In genomic region chr6:36268478-36269248, GRCh38 we compare ENCODE assay signal across 19 cellular contexts. TPM values are rescaled to one million over a fixed set of nuclear protein-coding genes. Genes with fewer than 3 reads are reported as not detected.
DNase-seq lines count a peak whose midpoint lies in the region; ATAC-seq and TF ChIP-seq lines count a peak whose summit lies in the region.
"Had no signal": no experiment of that assay in that cellular context is flagged by ENCODE, and none has a peak within 500 bp of the region (broad histone marks: within the 10 kb centered on the region; RNA-seq: fewer than 3 reads in every experiment).

No MANE protein-coding gene starts in this region.

- CTCF ChIA-PET in HCT116 (lab: Charles Lee), result no interaction called here

- DNase-seq in HCT116 (ENCODE audit: low read depth, low spot score) (no peak), amygdala (lab: John Stamatoyannopoulos, UW) (peak in 36 of 56 donors; percentile 2 to 76 (median 28)), head of caudate nucleus (peak; percentile 39 to 94 (median 78)), sciatic nerve (ENCODE audit: low spot score) (no peak), ascending aorta (ENCODE audit: low spot score in 2 of 2) (no peak), hippocampal formation (lab: John Stamatoyannopoulos, UW) (no peak)
- no peak for DNase-seq in stimulated activated CD4-positive, alpha-beta T cell treated with anti-CD3 and anti-CD28 coated beads, Interleukin-1b, Interleukin-23, amount 100 ng/mL, for 48 hours
- DNase-seq: activated CD4-positive, alpha-beta T cell treated with anti-CD3 and anti-CD28 coated beads, Interleukin-2, amount 50 U/mL, for 4 hours; cerebellar nuclear complex; NCI-H446 treated with DMSO at 0.1 percent for 48 hours; Peyer's patch; stimulated activated CD4-positive, alpha-beta T cell treated with anti-CD3 and anti-CD28 coated beads, Interleukin-4, amount 100 ng/mL, for 1 hour had no signal

- no peak overlapping the region for H2AFZ ChIP-seq in HCT116 (ENCODE audit: low read depth, low read length, poor library complexity, severe bottlenecking)

- RAD21 ChIA-PET in HCT116 (lab: Charles Lee; ENCODE audit: low non-redundant PET in 1 of 2, low total read pairs in 2 of 2, uncharacterized antibody in 2 of 2, unreplicated experiment in 2 of 2), result no interaction called here

- POLR2A ChIA-PET in HCT116 (lab: Charles Lee), result no interaction called here

- no peaks in the 10 kb centered on the region for H3K9me2 ChIP-seq in HCT116 (ENCODE audit: insufficient read depth)

- H3K4me1 ChIP-seq in HCT116 (ENCODE audit: control insufficient read depth in 1 of 2, insufficient read depth in 2 of 2, low read length in 2 of 2), result peaks cover 0 to 8% of the 10 kb centered on the region in 2 experiments; a peak in 1 of 4 replicates
- no peaks in the 10 kb centered on the region for H3K4me1 ChIP-seq in ascending aorta
- H3K4me1 ChIP-seq: Peyer's patch had no signal

- no peak for TF ChIP-seq RAD21 in HCT116 (IDR thresholded peaks at IDR 0.05; ENCODE audit: low read depth)

- TF ChIP-seq CTCF in HCT116 (IDR thresholded peaks at IDR 0.05 in 2 of 3, conservative IDR thresholded peaks at IDR 0.05 in 1 of 3; ENCODE audit: borderline replicate concordance in 1 of 3, insufficient read depth in 1 of 3, low read depth in 2 of 3, low read length in 2 of 3) (no peak), ascending aorta (IDR thresholded peaks at IDR 0.05) (no peak)

- H3K4me3 ChIP-seq in HCT116 (replicated peaks in 1 of 2; ENCODE audit: low read depth in 1 of 2, low read length in 2 of 2) (no peak overlapping the region), ascending aorta (no peak overlapping the region)
- H3K4me3 ChIP-seq: esophagus muscularis mucosa, Peyer's patch had no signal

- no peak overlapping the region for H3K27ac ChIP-seq in HCT116 (ENCODE audit: low read depth, low read length)
- H3K27ac ChIP-seq in ascending aorta, result no peak overlapping the region
- H3K27ac ChIP-seq: C4-2B, esophagus muscularis mucosa, Peyer's patch had no signal

- H3K9me3 ChIP-seq in HCT116 (ENCODE audit: control insufficient read depth in 1 of 2, insufficient read depth in 1 of 2, low read depth in 1 of 2, low read length in 2 of 2) (no peaks in the 10 kb centered on the region), ascending aorta (no peaks in the 10 kb centered on the region)

- no peaks in the 10 kb centered on the region for H4K20me1 ChIP-seq in HCT116 (ENCODE audit: insufficient read depth)

- no peak for TF ChIP-seq POLR2A in HCT116 (IDR thresholded peaks at IDR 0.05; ENCODE audit: borderline replicate concordance, extremely low read depth, insufficient read depth, insufficient read length)

- no peak overlapping the region for H3K4me2 ChIP-seq in HCT116 (ENCODE audit: low read length)

- H3K36me3 ChIP-seq in HCT116 (ENCODE audit: control insufficient read depth in 1 of 2, insufficient read depth in 2 of 2, low read length in 2 of 2) (no peaks in the 10 kb centered on the region), ascending aorta (no peaks in the 10 kb centered on the region)
- H3K36me3 ChIP-seq: esophagus muscularis mucosa, Peyer's patch had no signal

- ATAC-seq in HCT116, result peak; percentile 40; the same call in 1 of the 2 replicates
- ATAC-seq in sciatic nerve, result peak; percentile 66
- no peak for ATAC-seq in GM21447 (IDR thresholded peaks at IDR 0.05; ENCODE audit: unreplicated experiment)
- ATAC-seq: stimulated activated memory B cell treated with anti-CD40 and anti-IgM and Interleukin-4, amounts not matched to agents 10 μg/mL and 1 μg/mL and 100 μg/mL, for 72 hours had no signal

- H3K27me3 ChIP-seq in HCT116 (ENCODE audit: insufficient read depth, low read length), result no peaks in the 10 kb centered on the region
- H3K27me3 ChIP-seq in ascending aorta, result no peaks in the 10 kb centered on the region
- H3K27me3 ChIP-seq: Peyer's patch had no signal

- no peaks in the 10 kb centered on the region for H3K79me2 ChIP-seq in HCT116 (ENCODE audit: insufficient read depth, low read length)

- H3K9ac ChIP-seq in HCT116 (ENCODE audit: low read length), result no peak overlapping the region

- no TSS peak for BruUV-seq in HCT116 (replicated peaks; lab: Mats Ljungman, UMichigan)

- intact Hi-C loops in HCT116 (cut with micrococcal nuclease) (no loop called here), head of caudate nucleus (cut with DNase I) (no loop called here), sciatic nerve (cut with DNase I) (no loop called here), ascending aorta (cut with DNase I) (no loop called here)

TF ChIP-seq in HCT116, 20 proteins besides CTCF, POLR2A, EP300 and RAD21:
- TF ChIP-seq FOSL1 (IDR thresholded peaks at IDR 0.05; ENCODE audit: low read depth) (no peak), EZH2phosphoT487 (IDR thresholded peaks at IDR 0.05; ENCODE audit: borderline replicate concordance) (no peak), ELF1 (IDR thresholded peaks at IDR 0.05; ENCODE audit: borderline replicate concordance, low read depth) (no peak), YY1 (IDR thresholded peaks at IDR 0.05; ENCODE audit: extremely low read depth, insufficient replicate concordance, low read depth, low read length) (no peak), ATF3 (IDR thresholded peaks at IDR 0.05) (no peak), EGR1 (IDR thresholded peaks at IDR 0.05; ENCODE audit: low read depth) (no peak), ZFX (IDR thresholded peaks at IDR 0.05) (no peak)
- TF ChIP-seq, protein P1, sequence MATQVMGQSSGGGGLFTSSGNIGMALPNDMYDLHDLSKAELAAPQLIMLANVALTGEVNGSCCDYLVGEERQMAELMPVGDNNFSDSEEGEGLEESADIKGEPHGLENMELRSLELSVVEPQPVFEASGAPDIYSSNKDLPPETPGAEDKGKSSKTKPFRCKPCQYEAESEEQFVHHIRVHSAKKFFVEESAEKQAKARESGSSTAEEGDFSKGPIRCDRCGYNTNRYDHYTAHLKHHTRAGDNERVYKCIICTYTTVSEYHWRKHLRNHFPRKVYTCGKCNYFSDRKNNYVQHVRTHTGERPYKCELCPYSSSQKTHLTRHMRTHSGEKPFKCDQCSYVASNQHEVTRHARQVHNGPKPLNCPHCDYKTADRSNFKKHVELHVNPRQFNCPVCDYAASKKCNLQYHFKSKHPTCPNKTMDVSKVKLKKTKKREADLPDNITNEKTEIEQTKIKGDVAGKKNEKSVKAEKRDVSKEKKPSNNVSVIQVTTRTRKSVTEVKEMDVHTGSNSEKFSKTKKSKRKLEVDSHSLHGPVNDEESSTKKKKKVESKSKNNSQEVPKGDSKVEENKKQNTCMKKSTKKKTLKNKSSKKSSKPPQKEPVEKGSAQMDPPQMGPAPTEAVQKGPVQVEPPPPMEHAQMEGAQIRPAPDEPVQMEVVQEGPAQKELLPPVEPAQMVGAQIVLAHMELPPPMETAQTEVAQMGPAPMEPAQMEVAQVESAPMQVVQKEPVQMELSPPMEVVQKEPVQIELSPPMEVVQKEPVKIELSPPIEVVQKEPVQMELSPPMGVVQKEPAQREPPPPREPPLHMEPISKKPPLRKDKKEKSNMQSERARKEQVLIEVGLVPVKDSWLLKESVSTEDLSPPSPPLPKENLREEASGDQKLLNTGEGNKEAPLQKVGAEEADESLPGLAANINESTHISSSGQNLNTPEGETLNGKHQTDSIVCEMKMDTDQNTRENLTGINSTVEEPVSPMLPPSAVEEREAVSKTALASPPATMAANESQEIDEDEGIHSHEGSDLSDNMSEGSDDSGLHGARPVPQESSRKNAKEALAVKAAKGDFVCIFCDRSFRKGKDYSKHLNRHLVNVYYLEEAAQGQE (IDR thresholded peaks at IDR 0.05; ENCODE audit: low read depth), result no peak

RNA-seq across cellular contexts. Expression of gene PNPLA1, which starts 1.2 kb away (rescaled TPM):
- total RNA-seq in HCT116 (2021; ENCODE audit: unreplicated experiment) (0.10 TPM), sciatic nerve (0.22 TPM), ascending aorta (not detected)
- 0.17 and 0.25 TPM in 2 replicates for polyA plus RNA-seq in HCT116 (2012)
- total RNA-seq: G401; pulmonary artery endothelial cell; T-helper 2 cell treated with Interferon-gamma antibody and Interleukin-4, amounts not matched to agents 100 ng/mL and 5 ng/mL, for 36 hours had no signal

Comparison
In these comparisons a context has a peak if more than half of its experiments do, and no peak if none do; other contexts are left out.
1. DNase-seq: peak in amygdala (36 of 56) and head of caudate nucleus (42 of 42); none in HCT116 (single experiment), sciatic nerve (single experiment), ascending aorta (0 of 2), stimulated activated CD4-positive, alpha-beta T cell treated with anti-CD3 and anti-CD28 coated beads, Interleukin-1b, Interleukin-23, amount 100 ng/mL, for 48 hours (single experiment) and hippocampal formation (0 of 2).